In genomic region chr13:80195649-80196048, GRCh38 we compare ENCODE assay signal across 27 cellular contexts.
"Had no signal": no experiment of that assay in that cellular context is flagged by ENCODE, and none has a peak within 500 bp of the region (broad histone marks: within the 10 kb centered on the region; RNA-seq: fewer than 3 reads in every experiment).

No MANE protein-coding gene starts in this region.

- H3K4me1 Mint-ChIP-seq: endodermal cell had no signal

- H3K4me3 Mint-ChIP-seq: dendritic cell treated with granulocyte-macrophage colony-stimulating factor and Interleukin-4, amounts not matched to agents 40 ng/mL and 50 ng/mL, for 4 days; effector memory CD8-positive, alpha-beta T cell; endodermal cell had no signal

- H3K4me3 ChIP-seq: colonic mucosa, coronary artery, dorsolateral prefrontal cortex, esophagus muscularis mucosa, esophagus squamous epithelium, gastrocnemius medialis, gastroesophageal sphincter, heart left ventricle, heart right ventricle, hepatocyte had no signal

- H3K27ac ChIP-seq: colonic mucosa, coronary artery, dorsolateral prefrontal cortex, epithelial cell of prostate, esophagus muscularis mucosa, esophagus squamous epithelium, foreskin keratinocyte, gastrocnemius medialis, gastroesophageal sphincter, heart left ventricle, heart right ventricle, hepatocyte had no signal

- H3K36me3 ChIP-seq: colonic mucosa, esophagus muscularis mucosa, esophagus squamous epithelium, gastrocnemius medialis, gastroesophageal sphincter, heart left ventricle, heart right ventricle had no signal

- H3K79me2 ChIP-seq: hepatocyte had no signal

- H3K9me3 Mint-ChIP-seq: dendritic cell treated with granulocyte-macrophage colony-stimulating factor and Interleukin-4, amounts not matched to agents 40 ng/mL and 50 ng/mL, for 4 days; effector memory CD8-positive, alpha-beta T cell; endodermal cell had no signal

- H3K27me3 ChIP-seq: colonic mucosa, dorsolateral prefrontal cortex, esophagus muscularis mucosa, esophagus squamous epithelium, foreskin keratinocyte, gastrocnemius medialis, gastroesophageal sphincter, heart left ventricle, heart right ventricle, hepatocyte had no signal

- DNase-seq: colonic mucosa; cortex of kidney; dermis blood vessel endothelial cell; dorsolateral prefrontal cortex; effector CD4-positive, alpha-beta T cell; effector CD8-positive, alpha-beta T cell; effector memory CD4-positive, alpha-beta T cell; effector memory CD8-positive, alpha-beta T cell; endodermal cell; erythroblast; esophagus squamous epithelium; foreskin fibroblast; foreskin keratinocyte; foreskin melanocyte; gastrocnemius medialis; glutamatergic neuron; head of caudate nucleus; heart left ventricle; heart right ventricle; hippocampal formation had no signal

- H3K27ac Mint-ChIP-seq: dendritic cell treated with granulocyte-macrophage colony-stimulating factor and Interleukin-4, amounts not matched to agents 40 ng/mL and 50 ng/mL, for 4 days; effector memory CD8-positive, alpha-beta T cell; endodermal cell had no signal

- H3K9me3 ChIP-seq: colonic mucosa, esophagus muscularis mucosa, esophagus squamous epithelium, gastrocnemius medialis, gastroesophageal sphincter, heart left ventricle, heart right ventricle had no signal

- ATAC-seq: effector memory CD8-positive, alpha-beta T cell; esophagus mucosa; foreskin keratinocyte; gastrocnemius medialis; gastroesophageal sphincter; heart left ventricle; heart right ventricle had no signal

- H3K27me3 Mint-ChIP-seq: effector memory CD8-positive, alpha-beta T cell had no signal

- H3K4me1 ChIP-seq: colonic mucosa, esophagus muscularis mucosa, esophagus squamous epithelium, foreskin keratinocyte, gastrocnemius medialis, gastroesophageal sphincter had no signal

- H2AFZ ChIP-seq: hepatocyte had no signal

- H3K4me2 ChIP-seq: hepatocyte had no signal
